Comparison of ENCODE assay signal across 9 cellular contexts in the genomic region with DNA sequence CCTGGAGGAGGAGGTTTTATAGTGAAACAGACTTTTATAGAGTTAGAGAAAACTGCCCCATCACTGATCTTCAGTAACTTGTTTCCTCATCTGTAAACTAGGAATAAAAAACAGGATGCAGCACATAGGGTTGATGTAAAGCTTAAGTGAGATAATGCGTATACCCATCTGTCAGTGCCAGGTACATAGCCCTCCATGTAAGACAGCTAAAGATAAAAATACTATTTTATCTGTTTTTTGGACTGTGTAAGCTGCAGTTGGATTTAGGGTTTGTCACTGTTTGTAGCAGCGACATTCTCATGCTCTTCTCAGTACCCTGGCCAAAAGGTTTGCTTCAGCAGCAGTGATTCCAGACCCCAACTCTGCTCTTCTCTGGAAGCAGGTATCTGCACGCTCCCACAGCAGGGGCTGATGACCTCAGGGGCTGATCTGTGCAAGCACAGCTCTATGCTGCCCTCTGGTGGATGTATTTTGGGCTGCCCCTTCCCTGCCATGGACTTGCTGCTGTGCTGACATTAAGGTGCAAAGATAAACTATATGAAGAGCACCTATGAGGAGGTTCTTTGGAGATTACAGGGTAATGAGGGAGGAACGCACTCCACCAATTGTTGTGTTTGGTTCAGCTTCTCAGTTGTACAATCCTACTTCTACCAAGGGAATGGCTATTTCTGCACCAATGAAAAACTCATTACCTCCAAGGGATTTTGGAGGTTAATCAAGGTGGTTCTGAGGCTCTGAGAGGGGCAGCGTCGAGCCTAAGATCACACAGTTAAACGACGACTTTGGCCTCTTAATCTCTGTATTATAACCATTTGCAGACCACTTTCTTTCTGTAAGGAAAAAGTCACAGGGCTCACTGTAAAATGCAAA. TPM values are rescaled to one million over a fixed set of nuclear protein-coding genes. Genes with fewer than 3 reads are reported as not detected.
DNase-seq lines count a peak whose midpoint lies in the region; ATAC-seq and TF ChIP-seq lines count a peak whose summit lies in the region.
"Had no signal": no experiment of that assay in that cellular context is flagged by ENCODE, and none has a peak within 500 bp of the region (broad histone marks: within the 10 kb centered on the region; RNA-seq: fewer than 3 reads in every experiment).

No MANE protein-coding gene starts in this region.

- H3K27me3 Mint-ChIP-seq in CD4-positive, CD25-positive, alpha-beta regulatory T cell: no peaks in the 10 kb centered on the region
- no peaks in the 10 kb centered on the region for H3K27me3 Mint-ChIP-seq in activated CD8-positive, alpha-beta T cell treated with anti-CD3 and anti-CD28 coated beads for 36 hours
- no peaks in the 10 kb centered on the region for H3K27me3 Mint-ChIP-seq in effector memory CD8-positive, alpha-beta T cell

- H3K27me3 ChIP-seq in CD4-positive, CD25-positive, alpha-beta regulatory T cell (ENCODE audit: control insufficient read depth, insufficient read depth, low read length): no peaks in the 10 kb centered on the region
- no peaks in the 10 kb centered on the region for H3K27me3 ChIP-seq in mesendoderm (ENCODE audit: insufficient read depth, low read length, poor library complexity)

- TF ChIP-seq CTCF in activated CD8-positive, alpha-beta T cell treated with anti-CD3 and anti-CD28 coated beads for 36 hours (IDR thresholded peaks at IDR 0.05): peak; percentile 81

- H3K36me3 Mint-ChIP-seq in CD4-positive, CD25-positive, alpha-beta regulatory T cell: no peaks in the 10 kb centered on the region
- H3K36me3 Mint-ChIP-seq in activated CD8-positive, alpha-beta T cell treated with anti-CD3 and anti-CD28 coated beads for 36 hours (ENCODE audit: low read depth): no peaks in the 10 kb centered on the region
- no peaks in the 10 kb centered on the region for H3K36me3 Mint-ChIP-seq in effector memory CD8-positive, alpha-beta T cell (ENCODE audit: insufficient read depth)

- POLR2A ChIA-PET in activated CD8-positive, alpha-beta T cell treated with anti-CD3 and anti-CD28 coated beads for 36 hours (lab: Charles Lee): interaction anchor here (0.7 to 1.5 kb wide), 2 partner anchors 420 to 427 kb away, joined by 3 read pairs; no protein-coding TSS in a partner anchor

- no peak overlapping the region for H2BK5ac ChIP-seq in mesendoderm (ENCODE audit: low read length)

- H3K27ac Mint-ChIP-seq in CD4-positive, CD25-positive, alpha-beta regulatory T cell: no peak overlapping the region
- H3K27ac Mint-ChIP-seq in activated CD8-positive, alpha-beta T cell treated with anti-CD3 and anti-CD28 coated beads for 36 hours: no peak overlapping the region
- no peak overlapping the region for H3K27ac Mint-ChIP-seq in effector memory CD8-positive, alpha-beta T cell

- no peak overlapping the region for H3K4me3 Mint-ChIP-seq in CD4-positive, CD25-positive, alpha-beta regulatory T cell
- no peak overlapping the region for H3K4me3 Mint-ChIP-seq in activated CD8-positive, alpha-beta T cell treated with anti-CD3 and anti-CD28 coated beads for 36 hours
- H3K4me3 Mint-ChIP-seq in effector memory CD8-positive, alpha-beta T cell: no peak overlapping the region

- H3K56ac ChIP-seq in mesendoderm (ENCODE audit: low read length): no peak overlapping the region

- intact Hi-C loops in activated CD8-positive, alpha-beta T cell treated with anti-CD3 and anti-CD28 coated beads for 36 hours (cut with micrococcal nuclease): loop anchor here (5.0 to 10.0 kb wide), 5 partner anchors 130 to 900 kb away; no protein-coding TSS in a partner anchor

- H2AK5ac ChIP-seq in mesendoderm (ENCODE audit: low read length): no peak overlapping the region

- H3K9me3 ChIP-seq in CD4-positive, CD25-positive, alpha-beta regulatory T cell (ENCODE audit: control insufficient read depth in 2 of 2, low read length in 2 of 2): no peaks in the 10 kb centered on the region

- H2BK15ac ChIP-seq in mesendoderm (replicated peaks; ENCODE audit: low read depth): no peak overlapping the region

- H3K9me3 Mint-ChIP-seq in CD4-positive, CD25-positive, alpha-beta regulatory T cell: no peaks in the 10 kb centered on the region
- H3K9me3 Mint-ChIP-seq in activated CD8-positive, alpha-beta T cell treated with anti-CD3 and anti-CD28 coated beads for 36 hours: no peaks in the 10 kb centered on the region
- no peaks in the 10 kb centered on the region for H3K9me3 Mint-ChIP-seq in effector memory CD8-positive, alpha-beta T cell

- no peak overlapping the region for H3K4me2 ChIP-seq in mesendoderm (ENCODE audit: low read length)

- H3K4me3 ChIP-seq in CD4-positive, CD25-positive, alpha-beta regulatory T cell (ENCODE audit: low read depth, low read length): no peak overlapping the region
- no peak overlapping the region for H3K4me3 ChIP-seq in mesendoderm (ENCODE audit: low read length)

- DNase-seq in CD4-positive, CD25-positive, alpha-beta regulatory T cell: peak; percentile 60 to 81 (median 74)
- peak; percentile 63 for DNase-seq in NCI-H748 treated with DMSO at 0.1 percent for 48 hours (lab: John Stamatoyannopoulos, UW)
- peak; percentile 91 for DNase-seq in activated CD8-positive, alpha-beta T cell treated with anti-CD3 and anti-CD28 coated beads for 36 hours
- DNase-seq in effector memory CD8-positive, alpha-beta T cell: peak; percentile 81 to 86 (median 85)
- peak; percentile 91 for DNase-seq in mesendoderm
- DNase-seq in stimulated activated CD8-positive, alpha-beta memory T cell treated with anti-CD3 and anti-CD28 coated beads, Interleukin-2, amount 100 ng/mL, for 1 hour (ENCODE audit: low read depth in 2 of 2): peak; percentile 61 to 64

- no peak overlapping the region for H4K8ac ChIP-seq in mesendoderm (ENCODE audit: low read depth, low read length)

- peaks cover 8% of the 10 kb centered on the region for H3K4me1 ChIP-seq in CD4-positive, CD25-positive, alpha-beta regulatory T cell (ENCODE audit: control insufficient read depth, insufficient read depth, low read length, poor library complexity, severe bottlenecking)
- peaks cover 3% of the 10 kb centered on the region for H3K4me1 ChIP-seq in mesendoderm (ENCODE audit: control insufficient read depth, low read depth, low read length)

- peaks cover 3 to 12% (median 9%) of the 10 kb centered on the region in 4 donors for H3K4me1 Mint-ChIP-seq in CD4-positive, CD25-positive, alpha-beta regulatory T cell
- peaks cover 17% of the 10 kb centered on the region for H3K4me1 Mint-ChIP-seq in activated CD8-positive, alpha-beta T cell treated with anti-CD3 and anti-CD28 coated beads for 36 hours (ENCODE audit: low read depth)
- H3K4me1 Mint-ChIP-seq in effector memory CD8-positive, alpha-beta T cell (ENCODE audit: low read depth in 2 of 2): peaks cover 5 to 7% of the 10 kb centered on the region in 2 donors

- H3K9ac ChIP-seq in mesendoderm (ENCODE audit: low read length): no peak overlapping the region

- no peak overlapping the region for H3K23ac ChIP-seq in mesendoderm (ENCODE audit: low read length)

- ATAC-seq in CD4-positive, CD25-positive, alpha-beta regulatory T cell (ENCODE audit: low read depth in 2 of 2): peak; percentile 87 to 91
- ATAC-seq in GM19328 (IDR thresholded peaks at IDR 0.05; ENCODE audit: unreplicated experiment) (peak; percentile 65), HG03469 (IDR thresholded peaks at IDR 0.05; ENCODE audit: unreplicated experiment) (peak; percentile 56)
- peak; percentile 83 for ATAC-seq in activated CD8-positive, alpha-beta T cell treated with anti-CD3 and anti-CD28 coated beads for 36 hours
- peak; percentile 96 for ATAC-seq in effector memory CD8-positive, alpha-beta T cell (replicated peaks)

- H3K79me1 ChIP-seq in mesendoderm (ENCODE audit: low read length): no peaks in the 10 kb centered on the region

- H3K79me2 ChIP-seq in mesendoderm (ENCODE audit: control insufficient read depth, insufficient read depth, low read length): no peaks in the 10 kb centered on the region

- no peak overlapping the region for H4K5ac ChIP-seq in mesendoderm (ENCODE audit: low read length)

- no peak overlapping the region for H3K27ac ChIP-seq in CD4-positive, CD25-positive, alpha-beta regulatory T cell (ENCODE audit: insufficient read depth, low read length, poor library complexity, severe bottlenecking)
- no peak overlapping the region for H3K27ac ChIP-seq in mesendoderm (ENCODE audit: low read depth, low read length)

- no CpG with 5 or more reads among the region's 8 CpGs for WGBS in mesendoderm (ENCODE audit: extremely low coverage, insufficient coverage, low lambda C conversion rate)

- H3K18ac ChIP-seq in mesendoderm (ENCODE audit: low read length): no peak overlapping the region

- H2BK120ac ChIP-seq in mesendoderm (ENCODE audit: low read depth, low read length): peak overlapping the region; percentile 32

- H3K4ac ChIP-seq in mesendoderm (ENCODE audit: low read depth, low read length): no peak overlapping the region

- CTCF ChIA-PET in activated CD8-positive, alpha-beta T cell treated with anti-CD3 and anti-CD28 coated beads for 36 hours (lab: Charles Lee): interaction anchor here (0.6 to 2.7 kb wide), 28 partner anchors 10 to 900 kb away, joined by 3 to 10 read pairs (median 3); no protein-coding TSS in a partner anchor

- H3K36me3 ChIP-seq in CD4-positive, CD25-positive, alpha-beta regulatory T cell (ENCODE audit: control insufficient read depth, insufficient read depth, low read length): no peaks in the 10 kb centered on the region
- no peaks in the 10 kb centered on the region for H3K36me3 ChIP-seq in mesendoderm (ENCODE audit: control insufficient read depth, insufficient read depth, low read length)

RNA-seq across cellular contexts. Expression of gene HMHB1, which starts 13.1 kb away (rescaled TPM):
- not detected for total RNA-seq in CD4-positive, CD25-positive, alpha-beta regulatory T cell
- polyA plus RNA-seq in CD4-positive, CD25-positive, alpha-beta regulatory T cell: 10 to 100 TPM in 1 of 4 donors, not detected in 3; 12.2 TPM
- total RNA-seq in activated CD8-positive, alpha-beta T cell treated with anti-CD3 and anti-CD28 coated beads for 36 hours: not detected
- polyA plus RNA-seq in mesendoderm (2013, experiment 1 of 2): not detected
- not detected for polyA plus RNA-seq in mesendoderm (2013, experiment 2 of 2)
- total RNA-seq: activated CD8-positive, alpha-beta memory T cell treated with anti-CD3 and anti-CD28 coated beads for 36 hours had no signal
